Comparison of ENCODE assay signal across 15 cellular contexts in the genomic region with DNA sequence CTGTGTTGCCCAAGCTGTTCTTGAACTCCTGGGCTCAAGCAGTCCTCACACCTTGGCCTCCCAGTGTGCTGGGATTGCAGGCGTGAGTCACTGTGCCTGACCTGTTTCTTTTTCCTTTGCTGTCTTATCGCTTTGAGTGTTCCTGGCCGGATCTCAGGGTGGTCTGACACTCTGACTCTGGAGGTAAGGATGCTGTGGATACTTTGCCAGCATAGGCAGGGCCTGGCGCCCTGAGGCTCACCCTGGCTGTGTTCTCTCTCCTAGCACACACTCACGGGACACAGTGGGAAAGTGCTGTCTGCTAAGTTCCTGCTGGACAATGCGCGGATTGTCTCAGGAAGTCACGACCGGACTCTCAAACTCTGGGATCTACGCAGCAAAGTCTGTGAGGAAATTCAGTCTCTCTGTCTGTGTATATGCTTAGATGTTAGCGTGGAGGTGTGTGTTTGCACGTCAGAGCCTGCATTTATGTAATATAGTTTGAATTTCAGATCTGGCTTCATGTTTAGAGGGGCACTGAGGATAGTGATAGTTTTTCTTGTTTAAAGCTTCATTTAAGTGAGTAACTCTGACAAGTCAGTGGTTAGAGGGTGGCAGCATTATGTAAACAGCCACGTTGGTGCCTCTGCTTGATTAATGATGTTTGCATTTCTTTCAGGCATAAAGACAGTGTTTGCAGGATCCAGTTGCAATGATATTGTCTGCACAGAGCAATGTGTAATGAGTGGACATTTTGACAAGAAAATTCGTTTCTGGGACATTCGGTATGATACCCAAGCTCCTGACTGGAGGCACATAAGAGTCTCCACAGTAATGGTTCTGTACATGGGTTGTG. TPM values are rescaled to one million over a fixed set of nuclear protein-coding genes. Genes with fewer than 3 reads are reported as not detected.
DNase-seq lines count a peak whose midpoint lies in the region; ATAC-seq, FAIRE-seq and TF ChIP-seq lines count a peak whose summit lies in the region.
"Had no signal": no experiment of that assay in that cellular context is flagged by ENCODE, and none has a peak within 500 bp of the region (broad histone marks: within the 10 kb centered on the region; RNA-seq: fewer than 3 reads in every experiment).

No MANE protein-coding gene starts in this region.

- no peak overlapping the region for H3K4me3 ChIP-seq in choroid plexus epithelial cell (ENCODE audit: low read depth, low read length)
- no peak overlapping the region for H3K4me3 ChIP-seq in pancreas
- no peak overlapping the region for H3K4me3 ChIP-seq in kidney (ENCODE audit: low read length in 2 of 2)
- H3K4me3 ChIP-seq: vagina had no signal

- peaks cover 6 to 65% (median 30%) of the 10 kb centered on the region in 3 donors for H3K36me3 ChIP-seq in pancreas
- H3K36me3 ChIP-seq in kidney (ENCODE audit: control insufficient read depth in 1 of 2, insufficient read depth in 2 of 2, low read length in 2 of 2), result peaks cover 49 to 70% of the 10 kb centered on the region in 2 donors

- intact Hi-C loops in pancreas (cut with DNase I), result no loop called here
- intact Hi-C loops in kidney (cut with DNase I), result no loop called here

- no peaks in the 10 kb centered on the region for H3K27me3 ChIP-seq in pancreas
- H3K27me3 ChIP-seq: vagina had no signal

- no peaks in the 10 kb centered on the region for H3K4me1 ChIP-seq in pancreas
- no peaks in the 10 kb centered on the region for H3K4me1 ChIP-seq in kidney (ENCODE audit: control insufficient read depth in 1 of 2, insufficient read depth in 1 of 2, low read depth in 1 of 2, low read length in 2 of 2)

- FAIRE-seq in pancreas (lab: Jason Lieb, UNC) (no peak), kidney (lab: Jason Lieb, UNC) (no peak)
- FAIRE-seq: H54, TTC549 had no signal

- TF ChIP-seq CTCF in choroid plexus epithelial cell (conservative IDR thresholded peaks at IDR 0.05; ENCODE audit: low read depth, low read length) (no peak), pancreas (IDR thresholded peaks at IDR 0.05) (no peak), kidney (IDR thresholded peaks at IDR 0.05; ENCODE audit: borderline replicate concordance, extremely low read depth, insufficient read depth) (no peak)

- H3K9ac ChIP-seq in kidney (ENCODE audit: low read length in 2 of 2), result no peak overlapping the region

- WGBS in pancreas, 2 donors, result 74 to 78% methylated on average over 15 of the region's 15 CpGs

- H3K9me3 ChIP-seq in pancreas (no peaks in the 10 kb centered on the region), kidney (ENCODE audit: control insufficient read depth in 1 of 2, low read length in 2 of 2) (no peaks in the 10 kb centered on the region)
- H3K9me3 ChIP-seq: vagina had no signal

- peak in 3 of 4 donors; percentile 64 to 72 (median 69) for ATAC-seq in pancreas

- DNase-seq in COLO829 (ENCODE audit: low spot score) (peak; percentile 67), NCI-H2029 treated with DMSO at 0.1 percent for 48 hours (lab: John Stamatoyannopoulos, UW) (peak; percentile 32), choroid plexus epithelial cell (ENCODE audit: low read depth) (peak; percentile 10), pancreas (no peak), HPDE6-E6E7 (ENCODE audit: extremely low spot score) (no peak), SIG-M5 treated with dmso at 0.1 percent for 504 hours (lab: John Stamatoyannopoulos, UW; ENCODE audit: unreplicated experiment) (no peak), kidney (no peak)
- DNase-seq: COR-L47; NCI-H1105 treated with DMSO at 0.1 percent for 48 hours; NK-92 treated with Interleukin-12 subunit alpha and Interleukin-12 subunit beta, amount 100 ng/mL, for 24 hours; Right ventricle myocardium superior had no signal

- H3K27ac ChIP-seq in pancreas (peak overlapping the region in 1 of 4 donors; percentile 47), kidney (ENCODE audit: low read depth in 2 of 2, low read length in 2 of 2) (no peak overlapping the region)
- H3K27ac ChIP-seq: vagina had no signal

RNA-seq across cellular contexts. Expression of a gene that starts 17.8 kb away (rescaled TPM):
- total RNA-seq in pancreas, result not detected
- polyA plus RNA-seq in pancreas, result not detected
- total RNA-seq in kidney, result not detected
- polyA plus RNA-seq in kidney (ENCODE audit: insufficient read depth, low read depth, low replicate concordance), result not detected
- total RNA-seq: myocyte, Right ventricle myocardium superior, vagina had no signal

RNA-seq across cellular contexts. Expression of a gene that starts 38.3 kb away (rescaled TPM):
- total RNA-seq in pancreas, result 10 to 100 TPM in 3 of 6 donors, 1 to 10 TPM in 3; 7.9 to 15.0 (median 10.5) TPM
- polyA plus RNA-seq in pancreas, result 10 to 100 TPM in 1 of 2 donors, 1 to 10 TPM in 1; 7.4 to 11.9 TPM
- 30.8 TPM for total RNA-seq in kidney
- 11.7 TPM for polyA plus RNA-seq in kidney (ENCODE audit: insufficient read depth, low read depth, low replicate concordance)

Comparison
In these comparisons a context has a peak if more than half of its experiments do, and no peak if none do; other contexts are left out.
1. DNase-seq: peak in COLO829 (single experiment), NCI-H2029 treated with DMSO at 0.1 percent for 48 hours (single experiment) and choroid plexus epithelial cell (single experiment); none in pancreas (0 of 6), HPDE6-E6E7 (single experiment), SIG-M5 treated with dmso at 0.1 percent for 504 hours (single experiment) and kidney (single experiment).